8 cellular contexts compared by ENCODE assay signal in genomic region chr1:12617901-12618660, GRCh38. TPM values are rescaled to one million over a fixed set of nuclear protein-coding genes. Genes with fewer than 3 reads are reported as not detected.
A peak's percentile ranks its signal among the peaks of the same experiment; 100 is the strongest.
DNase-seq lines count a peak whose midpoint lies in the region; ATAC-seq and TF ChIP-seq lines count a peak whose summit lies in the region.

A gene with protein sequence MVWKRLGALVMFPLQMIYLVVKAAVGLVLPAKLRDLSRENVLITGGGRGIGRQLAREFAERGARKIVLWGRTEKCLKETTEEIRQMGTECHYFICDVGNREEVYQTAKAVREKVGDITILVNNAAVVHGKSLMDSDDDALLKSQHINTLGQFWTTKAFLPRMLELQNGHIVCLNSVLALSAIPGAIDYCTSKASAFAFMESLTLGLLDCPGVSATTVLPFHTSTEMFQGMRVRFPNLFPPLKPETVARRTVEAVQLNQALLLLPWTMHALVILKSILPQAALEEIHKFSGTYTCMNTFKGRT (minus strand): TSS chr1:12618210. CDS start chr1:12617348, 862 bp downstream.

- TF ChIP-seq CTCF in LNCaP clone FGC (IDR thresholded peaks at IDR 0.05; ENCODE audit: control insufficient read depth, extremely low read depth, insufficient read depth) = no peak
- no peak for TF ChIP-seq CTCF in left ventricle myocardium inferior (IDR thresholded peaks at IDR 0.05; ENCODE audit: borderline replicate concordance)

- H3K27ac Mint-ChIP-seq in T-helper 1 cell treated with Interleukin-12 subunit alpha and Interleukin-12 subunit beta and Interleukin-4 antibody, amounts not matched to agents 30 μg/mL and 1 μg/mL, for 36 hours = peak within 1 kb of the TSS; percentile 96

- DNase-seq in GM03348 (ENCODE audit: low spot score) = peak; percentile 92
- no peak for DNase-seq in LNCaP clone FGC (ENCODE audit: low read depth)
- peak; percentile 84 for DNase-seq in left ventricle myocardium inferior
- DNase-seq in posterior vena cava (ENCODE audit: low spot score) = peak; percentile 93

- H3K27ac ChIP-seq in angular gyrus (ENCODE audit: low read depth, low read length) (peak within 1 kb of the TSS; percentile 78), left ventricle myocardium inferior (replicated peaks) (peak within 1 kb of the TSS; percentile 97)

- H3K9me3 ChIP-seq in left ventricle myocardium inferior (replicated peaks) = no peaks in the 10 kb centered on the region

- peak within 1 kb of the TSS; percentile 61 for H3K4me3 ChIP-seq in LNCaP clone FGC (ENCODE audit: low read depth, low read length)
- H3K4me3 ChIP-seq in left ventricle myocardium inferior = peak within 1 kb of the TSS; percentile 94

- H3K9me3 Mint-ChIP-seq in T-helper 1 cell treated with Interleukin-12 subunit alpha and Interleukin-12 subunit beta and Interleukin-4 antibody, amounts not matched to agents 30 μg/mL and 1 μg/mL, for 36 hours = no peaks in the 10 kb centered on the region

- peaks cover 90% of the 10 kb centered on the region for H3K4me1 ChIP-seq in left ventricle myocardium inferior

- peak within 1 kb of the TSS; percentile 99 for H3K4me3 Mint-ChIP-seq in T-helper 1 cell treated with Interleukin-12 subunit alpha and Interleukin-12 subunit beta and Interleukin-4 antibody, amounts not matched to agents 30 μg/mL and 1 μg/mL, for 36 hours

- no peak for ATAC-seq in HG03457 (IDR thresholded peaks at IDR 0.05; ENCODE audit: unreplicated experiment)
- ATAC-seq in GM21515 (IDR thresholded peaks at IDR 0.05; ENCODE audit: unreplicated experiment) = no peak

- H3K36me3 ChIP-seq in left ventricle myocardium inferior = peaks cover 4% of the 10 kb centered on the region

- H3K4me1 Mint-ChIP-seq in T-helper 1 cell treated with Interleukin-12 subunit alpha and Interleukin-12 subunit beta and Interleukin-4 antibody, amounts not matched to agents 30 μg/mL and 1 μg/mL, for 36 hours (ENCODE audit: low read depth) = peaks cover 57% of the 10 kb centered on the region

- intact Hi-C loops in left ventricle myocardium inferior (cut with micrococcal nuclease) (no loop called here), posterior vena cava (cut with DNase I) (loop anchor here in 1 of 2 donors (5.0 kb wide), 1 partner anchor 76 kb away; no protein-coding TSS in a partner anchor)

- no peaks in the 10 kb centered on the region for H3K27me3 ChIP-seq in left ventricle myocardium inferior (ENCODE audit: low read depth)

- peaks cover 5% of the 10 kb centered on the region for H3K27me3 Mint-ChIP-seq in T-helper 1 cell treated with Interleukin-12 subunit alpha and Interleukin-12 subunit beta and Interleukin-4 antibody, amounts not matched to agents 30 μg/mL and 1 μg/mL, for 36 hours (ENCODE audit: low read depth)

- H3K36me3 Mint-ChIP-seq in T-helper 1 cell treated with Interleukin-12 subunit alpha and Interleukin-12 subunit beta and Interleukin-4 antibody, amounts not matched to agents 30 μg/mL and 1 μg/mL, for 36 hours (ENCODE audit: low read depth) = peaks cover 24% of the 10 kb centered on the region

RNA-seq across cellular contexts. Expression of the gene that starts here (rescaled TPM):
- total RNA-seq in left ventricle myocardium inferior = 89.7 TPM
- 100 to 1,000 TPM; 107 to 144 TPM for total RNA-seq in posterior vena cava
